In genomic region chr3:167251678-167252077, GRCh38 we compare ENCODE assay signal across 16 cellular contexts.
"Had no signal": no experiment of that assay in that cellular context is flagged by ENCODE, and none has a peak within 500 bp of the region (broad histone marks: within the 10 kb centered on the region; RNA-seq: fewer than 3 reads in every experiment).

No MANE protein-coding gene starts in this region.

- H3K4me3 Mint-ChIP-seq: activated T-cell treated with anti-CD3 and anti-CD28 coated beads, Interleukin-2, amount 50 U/mL, for 72 hours; mesothelial cell of epicardium; naive B cell; neural progenitor cell had no signal

- H3K27ac Mint-ChIP-seq: activated naive CD4-positive, alpha-beta T cell treated with anti-CD3 and anti-CD28 coated beads, Interleukin-2, amount 50 U/mL, for 72 hours; activated T-cell treated with anti-CD3 and anti-CD28 coated beads, Interleukin-2, amount 50 U/mL, for 72 hours; mesothelial cell of epicardium; naive B cell; neural progenitor cell had no signal

- H3K27me3 Mint-ChIP-seq: naive B cell had no signal

- H3K36me3 Mint-ChIP-seq: activated naive CD4-positive, alpha-beta T cell treated with anti-CD3 and anti-CD28 coated beads, Interleukin-2, amount 50 U/mL, for 72 hours; mesothelial cell of epicardium; naive B cell; neural progenitor cell had no signal

- DNase-seq: activated CD4-positive, alpha-beta T cell treated with anti-CD3 and anti-CD28 coated beads for 4 hours; activated CD4-positive, alpha-beta T cell treated with anti-CD3 and anti-CD28 coated beads, Interleukin-2, amount 50 U/mL, for 4 hours; activated naive CD4-positive, alpha-beta T cell; activated T-cell treated with anti-CD3 and anti-CD28 coated beads for 4 hours; activated T-cell treated with anti-CD3 and anti-CD28 coated beads, Interleukin-2, amount 50 U/mL, for 72 hours; central memory CD4-positive, alpha-beta T cell; left colon; naive B cell; right cardiac atrium; stimulated activated CD4-positive, alpha-beta T cell treated with anti-CD3 and anti-CD28 coated beads, Interleukin-15, amount 100 ng/mL, for 24 hours; stimulated activated CD4-positive, alpha-beta T cell treated with anti-CD3 and anti-CD28 coated beads, Interleukin-2, amount 100 ng/mL, for 24 hours; stimulated activated naive CD4-positive, alpha-beta T cell had no signal

- H3K9me3 Mint-ChIP-seq: mesothelial cell of epicardium, neural progenitor cell had no signal

- ATAC-seq: activated naive CD4-positive, alpha-beta T cell treated with anti-CD3 and anti-CD28 coated beads, Interleukin-2, amount 50 U/mL, for 72 hours; activated T-cell treated with anti-CD3 and anti-CD28 coated beads, Interleukin-2, amount 50 U/mL, for 72 hours; gastroesophageal sphincter; left colon; right cardiac atrium had no signal

- H3K4me1 Mint-ChIP-seq: mesothelial cell of epicardium, naive B cell, neural progenitor cell had no signal
